Comparison of ENCODE assay signal across 1 cellular context in the genomic region with DNA sequence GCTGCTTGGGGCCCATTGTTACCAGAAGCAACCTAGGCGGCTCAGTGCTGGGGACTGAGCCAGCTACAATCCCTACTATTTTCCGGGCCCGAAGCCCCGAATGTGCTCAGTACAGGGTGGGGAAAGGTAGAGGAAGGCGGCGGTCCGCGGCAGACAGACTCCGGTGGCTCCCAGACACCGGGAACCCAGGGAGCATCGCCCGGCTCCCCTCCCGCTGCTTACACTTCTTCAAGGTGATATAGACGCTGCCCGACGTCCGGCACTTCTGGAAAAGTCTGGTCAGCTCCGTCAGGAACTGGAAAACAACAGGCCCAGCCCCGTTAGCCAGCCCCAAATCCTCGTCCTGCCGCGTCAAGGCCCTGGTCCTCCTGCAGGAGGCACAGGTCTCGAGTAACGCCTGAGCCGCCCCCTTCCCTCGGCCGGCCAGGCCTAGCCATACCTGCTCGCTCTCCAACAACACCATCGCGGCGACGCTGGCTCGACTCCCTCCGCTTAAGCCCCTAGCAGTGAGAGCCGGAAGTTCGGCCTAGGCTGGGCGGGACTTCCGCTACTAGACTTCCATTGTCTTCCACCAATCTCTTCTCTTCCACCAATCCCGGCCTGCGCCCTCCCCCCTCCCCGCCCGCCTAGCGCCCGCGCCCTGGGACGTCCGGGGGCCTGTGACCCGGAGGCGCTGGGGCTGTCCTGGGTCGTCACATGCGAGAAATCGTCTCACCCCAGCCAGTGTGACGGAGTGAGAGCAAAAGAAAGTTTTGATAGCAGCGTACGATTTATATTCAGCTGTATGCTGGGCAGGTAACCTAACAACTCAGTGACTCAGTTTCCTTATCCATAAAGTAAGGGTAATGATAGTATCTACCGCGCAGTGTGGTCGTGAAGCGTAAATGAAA.
A peak's percentile ranks its signal among the peaks of the same experiment; 100 is the strongest.
TF ChIP-seq lines count a peak whose summit lies in the region.

A gene with protein sequence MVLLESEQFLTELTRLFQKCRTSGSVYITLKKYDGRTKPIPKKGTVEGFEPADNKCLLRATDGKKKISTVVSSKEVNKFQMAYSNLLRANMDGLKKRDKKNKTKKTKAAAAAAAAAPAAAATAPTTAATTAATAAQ (minus strand): TSS at position 528 of the 890 bp plus-strand sequence. CDS start 65 bp downstream, at position 463.

TF ChIP-seq in K562, 482 proteins besides CTCF, POLR2A, EP300 and RAD21 (continued from another document and continues in another):
- TF ChIP-seq ZNF639 (CRISPR knock-in tag; conservative IDR thresholded peaks at IDR 0.05 in 1 of 2, IDR thresholded peaks at IDR 0.05 in 1 of 2) (0 out of 4 replicates have a peak, but pooled peaks of 1 of the 2 experiments have one; percentile 15), SAFB2 (IDR thresholded peaks at IDR 0.05; ENCODE audit: borderline replicate concordance, low read depth, low read length, severe bottlenecking) (no peak), POLR2G (IDR thresholded peaks at IDR 0.05; ENCODE audit: low read depth, low read length) (peak; percentile 92), SIRT6 (IDR thresholded peaks at IDR 0.05; ENCODE audit: low read depth, low read length) (no peak), EP400 (IDR thresholded peaks at IDR 0.05) (peak; percentile 68), PURB (CRISPR knock-in tag; IDR thresholded peaks at IDR 0.05; ENCODE audit: low read depth) (no peak), SMAD1 (IDR thresholded peaks at IDR 0.05; ENCODE audit: low read depth, low read length, partially characterized antibody) (peak; percentile 67), DDX20 (tag; IDR thresholded peaks at IDR 0.05; ENCODE audit: low read depth) (no peak), CHD1 (IDR thresholded peaks at IDR 0.05; ENCODE audit: low read length) (peak; percentile 16), ZNF12 (CRISPR knock-in tag; IDR thresholded peaks at IDR 0.05) (0 out of 2 replicates have a peak, but pooled peaks have one; percentile 64), THRB (CRISPR knock-in tag; conservative IDR thresholded peaks at IDR 0.05) (no peak), RFX7 (CRISPR knock-in tag; IDR thresholded peaks at IDR 0.05) (no peak), PRPF4 (IDR thresholded peaks at IDR 0.05; ENCODE audit: insufficient read depth, low read depth, low read length, poor library complexity, severe bottlenecking) (no peak), MLX (CRISPR knock-in tag; conservative IDR thresholded peaks at IDR 0.05) (peak in 1 of 2 experiments; percentile 14; a peak in 1 of 4 replicates), POU5F1 (IDR thresholded peaks at IDR 0.05; ENCODE audit: borderline replicate concordance, low read depth, low read length, partially characterized antibody) (no peak), KAT7 (CRISPR knock-in tag; IDR thresholded peaks at IDR 0.05; ENCODE audit: borderline replicate concordance) (0 out of 2 replicates have a peak, but pooled peaks have one; percentile 74), ARID4B (CRISPR knock-in tag; IDR thresholded peaks at IDR 0.05) (peak; percentile 32), NKRF (IDR thresholded peaks at IDR 0.05; ENCODE audit: borderline replicate concordance) (peak; percentile 32; the same call in 1 of the 2 replicates), ZNF253 (CRISPR knock-in tag; conservative IDR thresholded peaks at IDR 0.05) (no peak), ZBTB40 (IDR thresholded peaks at IDR 0.05) (peak; percentile 98), ZBTB40 (CRISPR knock-in tag; IDR thresholded peaks at IDR 0.05) (no peak)
- TF ChIP-seq, protein P1, sequence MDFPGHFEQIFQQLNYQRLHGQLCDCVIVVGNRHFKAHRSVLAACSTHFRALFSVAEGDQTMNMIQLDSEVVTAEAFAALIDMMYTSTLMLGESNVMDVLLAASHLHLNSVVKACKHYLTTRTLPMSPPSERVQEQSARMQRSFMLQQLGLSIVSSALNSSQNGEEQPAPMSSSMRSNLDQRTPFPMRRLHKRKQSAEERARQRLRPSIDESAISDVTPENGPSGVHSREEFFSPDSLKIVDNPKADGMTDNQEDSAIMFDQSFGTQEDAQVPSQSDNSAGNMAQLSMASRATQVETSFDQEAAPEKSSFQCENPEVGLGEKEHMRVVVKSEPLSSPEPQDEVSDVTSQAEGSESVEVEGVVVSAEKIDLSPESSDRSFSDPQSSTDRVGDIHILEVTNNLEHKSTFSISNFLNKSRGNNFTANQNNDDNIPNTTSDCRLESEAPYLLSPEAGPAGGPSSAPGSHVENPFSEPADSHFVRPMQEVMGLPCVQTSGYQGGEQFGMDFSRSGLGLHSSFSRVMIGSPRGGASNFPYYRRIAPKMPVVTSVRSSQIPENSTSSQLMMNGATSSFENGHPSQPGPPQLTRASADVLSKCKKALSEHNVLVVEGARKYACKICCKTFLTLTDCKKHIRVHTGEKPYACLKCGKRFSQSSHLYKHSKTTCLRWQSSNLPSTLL (IDR thresholded peaks at IDR 0.05): no peak
- TF ChIP-seq, protein P2, sequence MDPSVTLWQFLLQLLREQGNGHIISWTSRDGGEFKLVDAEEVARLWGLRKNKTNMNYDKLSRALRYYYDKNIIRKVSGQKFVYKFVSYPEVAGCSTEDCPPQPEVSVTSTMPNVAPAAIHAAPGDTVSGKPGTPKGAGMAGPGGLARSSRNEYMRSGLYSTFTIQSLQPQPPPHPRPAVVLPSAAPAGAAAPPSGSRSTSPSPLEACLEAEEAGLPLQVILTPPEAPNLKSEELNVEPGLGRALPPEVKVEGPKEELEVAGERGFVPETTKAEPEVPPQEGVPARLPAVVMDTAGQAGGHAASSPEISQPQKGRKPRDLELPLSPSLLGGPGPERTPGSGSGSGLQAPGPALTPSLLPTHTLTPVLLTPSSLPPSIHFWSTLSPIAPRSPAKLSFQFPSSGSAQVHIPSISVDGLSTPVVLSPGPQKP (CRISPR knock-in tag; IDR thresholded peaks at IDR 0.05): no peak
